In genomic region chr2:233430091-233430490, GRCh38 we compare ENCODE assay signal across 14 cellular contexts.
A peak's percentile ranks its signal among the peaks of the same experiment; 100 is the strongest.
DNase-seq lines count a peak whose midpoint lies in the region; ATAC-seq and TF ChIP-seq lines count a peak whose summit lies in the region.
"Had no signal": no experiment of that assay in that cellular context is flagged by ENCODE, and none has a peak within 500 bp of the region (broad histone marks: within the 10 kb centered on the region; RNA-seq: fewer than 3 reads in every experiment).

No MANE protein-coding gene starts in this region.

- ATAC-seq in right cardiac atrium (no peak), left ventricle myocardium superior (no peak), GM18858 (IDR thresholded peaks at IDR 0.05; ENCODE audit: unreplicated experiment) (no peak)

- H3K36me3 ChIP-seq in SK-N-SH (replicated peaks in 1 of 2; ENCODE audit: control insufficient read depth in 1 of 2, insufficient read depth in 2 of 2, low read length in 1 of 2) = peaks cover 0 to 4% of the 10 kb centered on the region in 2 experiments
- H3K36me3 ChIP-seq: BE2C, HAP-1, vagina had no signal

- CTCF ChIA-PET in SK-N-SH (lab: Yijun Ruan, JAX) = interaction anchor here (0.9 to 5.1 kb wide), 2 partner anchors 12 to 14 kb away, joined by 3 to 29 read pairs; no protein-coding TSS in a partner anchor

- H3K4me1 ChIP-seq in right cardiac atrium (ENCODE audit: control insufficient read depth, insufficient read depth, low read length) (peaks cover 8% of the 10 kb centered on the region), SK-N-SH (ENCODE audit: control insufficient read depth in 1 of 2, insufficient read depth in 2 of 2, low read depth in 1 of 2, low read length in 1 of 2) (peaks cover 0 to 34% of the 10 kb centered on the region in 2 experiments; a peak in 3 of 4 replicates)
- H3K4me1 ChIP-seq: BE2C, HAP-1, parathyroid adenoma had no signal

- H3K27me3 ChIP-seq in right cardiac atrium (ENCODE audit: control insufficient read depth, insufficient read depth) (no peaks in the 10 kb centered on the region), SK-N-SH (ENCODE audit: insufficient read depth) (no peaks in the 10 kb centered on the region)
- H3K27me3 ChIP-seq: BE2C, vagina had no signal

- no peak overlapping the region for H2AFZ ChIP-seq in SK-N-SH (ENCODE audit: low read depth)
- H2AFZ ChIP-seq: parathyroid adenoma had no signal

- peak in 1 of 2 experiments; percentile 77; a peak in 2 of 4 replicates for TF ChIP-seq EP300 in SK-N-SH (IDR thresholded peaks at IDR 0.05; ENCODE audit: borderline replicate concordance in 1 of 2, low read depth in 1 of 2, low read length in 1 of 2)

- peaks cover 15% of the 10 kb centered on the region for H3F3A ChIP-seq in SK-N-SH (replicated peaks; ENCODE audit: insufficient read depth)

- peak overlapping the region; percentile 44 for H3K27ac ChIP-seq in right cardiac atrium (ENCODE audit: low read length)
- H3K27ac ChIP-seq in SK-N-SH (ENCODE audit: low read depth in 2 of 2, low read length in 1 of 2) = peak overlapping the region in 1 of 2 experiments; percentile 92; a peak in 3 of 4 replicates
- H3K27ac ChIP-seq: parathyroid adenoma, vagina had no signal

- DNase-seq in right cardiac atrium (no peak), left ventricle myocardium superior (no peak), SK-N-SH (no peak), iris pigment epithelial cell (ENCODE audit: low read depth) (peak; percentile 52), hepatic stellate cell (ENCODE audit: low spot score) (no peak), NCI-H1417 (lab: John Stamatoyannopoulos, UW) (no peak), NCI-H2029 treated with DMSO at 0.1 percent for 48 hours (lab: John Stamatoyannopoulos, UW) (no peak)
- DNase-seq: activated CD4-positive, alpha-beta T cell treated with anti-CD3 and anti-CD28 coated beads, Interleukin-2, amount 50 U/mL, for 1 hour; BE2C; mesendoderm had no signal

- peak overlapping the region; percentile 46; the same call in 1 of the 2 replicates for H3K9ac ChIP-seq in SK-N-SH
- H3K9ac ChIP-seq: parathyroid adenoma had no signal

- no peak overlapping the region for H3K4me3 ChIP-seq in right cardiac atrium (ENCODE audit: low read length)
- H3K4me3 ChIP-seq in SK-N-SH (ENCODE audit: low read depth in 2 of 2, low read length in 1 of 2) = no peak overlapping the region
- H3K4me3 ChIP-seq: HAP-1, vagina had no signal

- no peaks in the 10 kb centered on the region for H4K20me1 ChIP-seq in SK-N-SH (ENCODE audit: insufficient read depth)

- TF ChIP-seq RAD21 in SK-N-SH (IDR thresholded peaks at IDR 0.05; ENCODE audit: low read length) = no peak

- POLR2A ChIA-PET in SK-N-SH (lab: Yijun Ruan, JAX) = no interaction called here

- intact Hi-C loops in right cardiac atrium (cut with DNase I) (no loop called here), left ventricle myocardium superior (cut with micrococcal nuclease) (no loop called here)

- no peak for TF ChIP-seq CTCF in SK-N-SH (IDR thresholded peaks at IDR 0.05)

- H3K79me2 ChIP-seq in SK-N-SH (ENCODE audit: insufficient read depth) = peaks cover 74% of the 10 kb centered on the region

- H3K9me3 ChIP-seq in right cardiac atrium (ENCODE audit: control insufficient read depth, low read length) (no peaks in the 10 kb centered on the region), SK-N-SH (no peaks in the 10 kb centered on the region)
- H3K9me3 ChIP-seq: vagina had no signal

- no peaks in the 10 kb centered on the region for H3K9me2 ChIP-seq in SK-N-SH

- H3K4me2 ChIP-seq in SK-N-SH = peak overlapping the region; percentile 54; the same call in 1 of the 2 replicates

- 50% methylated on average over 4 of the region's 4 CpGs for WGBS in right cardiac atrium
- WGBS in SK-N-SH (ENCODE audit: low lambda C conversion rate) = 7% methylated on average over 4 of the region's 4 CpGs

TF ChIP-seq in SK-N-SH, 30 proteins besides CTCF, POLR2A, EP300 and RAD21 (continues in another document):
- TF ChIP-seq, protein P1, sequence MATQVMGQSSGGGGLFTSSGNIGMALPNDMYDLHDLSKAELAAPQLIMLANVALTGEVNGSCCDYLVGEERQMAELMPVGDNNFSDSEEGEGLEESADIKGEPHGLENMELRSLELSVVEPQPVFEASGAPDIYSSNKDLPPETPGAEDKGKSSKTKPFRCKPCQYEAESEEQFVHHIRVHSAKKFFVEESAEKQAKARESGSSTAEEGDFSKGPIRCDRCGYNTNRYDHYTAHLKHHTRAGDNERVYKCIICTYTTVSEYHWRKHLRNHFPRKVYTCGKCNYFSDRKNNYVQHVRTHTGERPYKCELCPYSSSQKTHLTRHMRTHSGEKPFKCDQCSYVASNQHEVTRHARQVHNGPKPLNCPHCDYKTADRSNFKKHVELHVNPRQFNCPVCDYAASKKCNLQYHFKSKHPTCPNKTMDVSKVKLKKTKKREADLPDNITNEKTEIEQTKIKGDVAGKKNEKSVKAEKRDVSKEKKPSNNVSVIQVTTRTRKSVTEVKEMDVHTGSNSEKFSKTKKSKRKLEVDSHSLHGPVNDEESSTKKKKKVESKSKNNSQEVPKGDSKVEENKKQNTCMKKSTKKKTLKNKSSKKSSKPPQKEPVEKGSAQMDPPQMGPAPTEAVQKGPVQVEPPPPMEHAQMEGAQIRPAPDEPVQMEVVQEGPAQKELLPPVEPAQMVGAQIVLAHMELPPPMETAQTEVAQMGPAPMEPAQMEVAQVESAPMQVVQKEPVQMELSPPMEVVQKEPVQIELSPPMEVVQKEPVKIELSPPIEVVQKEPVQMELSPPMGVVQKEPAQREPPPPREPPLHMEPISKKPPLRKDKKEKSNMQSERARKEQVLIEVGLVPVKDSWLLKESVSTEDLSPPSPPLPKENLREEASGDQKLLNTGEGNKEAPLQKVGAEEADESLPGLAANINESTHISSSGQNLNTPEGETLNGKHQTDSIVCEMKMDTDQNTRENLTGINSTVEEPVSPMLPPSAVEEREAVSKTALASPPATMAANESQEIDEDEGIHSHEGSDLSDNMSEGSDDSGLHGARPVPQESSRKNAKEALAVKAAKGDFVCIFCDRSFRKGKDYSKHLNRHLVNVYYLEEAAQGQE (IDR thresholded peaks at IDR 0.05; ENCODE audit: low read depth, low read length) = no peak
- no peak for TF ChIP-seq SMC3 (IDR thresholded peaks at IDR 0.05; ENCODE audit: low read depth, low read length)
- TF ChIP-seq FOSL2 (IDR thresholded peaks at IDR 0.05; ENCODE audit: borderline replicate concordance, low read depth) = peak; percentile 73; the same call in 1 of the 2 replicates
- no peak for TF ChIP-seq FOXM1 (IDR thresholded peaks at IDR 0.05; ENCODE audit: low read depth)
- no peak for TF ChIP-seq NRF1 (IDR thresholded peaks at IDR 0.05; ENCODE audit: low read depth, low read length)
- no peak for TF ChIP-seq MEF2A (IDR thresholded peaks at IDR 0.05; ENCODE audit: borderline replicate concordance, low read depth)
- peak; percentile 79; the same call in 1 of the 2 replicates for TF ChIP-seq NFIC (IDR thresholded peaks at IDR 0.05; ENCODE audit: borderline replicate concordance)
- no peak for TF ChIP-seq EZH2phosphoT487 (IDR thresholded peaks at IDR 0.05; ENCODE audit: borderline replicate concordance, low read depth)
- TF ChIP-seq SIN3A (IDR thresholded peaks at IDR 0.05; ENCODE audit: borderline replicate concordance, low read depth, low read length) = no peak
- peak; percentile 29; the same call in 1 of the 2 replicates for TF ChIP-seq POLR2AphosphoS5 (IDR thresholded peaks at IDR 0.05; ENCODE audit: low read depth, low read length)
- TF ChIP-seq RXRA (IDR thresholded peaks at IDR 0.05; ENCODE audit: borderline replicate concordance, low read depth) = peak; percentile 84
- peak; percentile 82 for TF ChIP-seq ELF1 (IDR thresholded peaks at IDR 0.05)
- TF ChIP-seq, protein P2, sequence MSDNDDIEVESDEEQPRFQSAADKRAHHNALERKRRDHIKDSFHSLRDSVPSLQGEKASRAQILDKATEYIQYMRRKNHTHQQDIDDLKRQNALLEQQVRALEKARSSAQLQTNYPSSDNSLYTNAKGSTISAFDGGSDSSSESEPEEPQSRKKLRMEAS (IDR thresholded peaks at IDR 0.05; ENCODE audit: low read depth) = peak; percentile 44; the same call in 1 of the 2 replicates
- TF ChIP-seq GATA2 (CRISPR knock-in tag; IDR thresholded peaks at IDR 0.05) = no peak
- peak; percentile 85 for TF ChIP-seq JUND (IDR thresholded peaks at IDR 0.05)
- TF ChIP-seq RFX5 (IDR thresholded peaks at IDR 0.05; ENCODE audit: low read length) = no peak
- peak; percentile 84 for TF ChIP-seq TCF12 (IDR thresholded peaks at IDR 0.05)
- peak; percentile 91 for TF ChIP-seq TEAD4 (IDR thresholded peaks at IDR 0.05; ENCODE audit: borderline replicate concordance, insufficient read depth)
- TF ChIP-seq, protein P3, sequence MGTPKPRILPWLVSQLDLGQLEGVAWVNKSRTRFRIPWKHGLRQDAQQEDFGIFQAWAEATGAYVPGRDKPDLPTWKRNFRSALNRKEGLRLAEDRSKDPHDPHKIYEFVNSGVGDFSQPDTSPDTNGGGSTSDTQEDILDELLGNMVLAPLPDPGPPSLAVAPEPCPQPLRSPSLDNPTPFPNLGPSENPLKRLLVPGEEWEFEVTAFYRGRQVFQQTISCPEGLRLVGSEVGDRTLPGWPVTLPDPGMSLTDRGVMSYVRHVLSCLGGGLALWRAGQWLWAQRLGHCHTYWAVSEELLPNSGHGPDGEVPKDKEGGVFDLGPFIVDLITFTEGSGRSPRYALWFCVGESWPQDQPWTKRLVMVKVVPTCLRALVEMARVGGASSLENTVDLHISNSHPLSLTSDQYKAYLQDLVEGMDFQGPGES (IDR thresholded peaks at IDR 0.05; ENCODE audit: low read depth, low read length) = no peak
- TF ChIP-seq GABPA (IDR thresholded peaks at IDR 0.05; ENCODE audit: low read depth) = no peak
- no peak for TF ChIP-seq MXI1 (IDR thresholded peaks at IDR 0.05; ENCODE audit: low read depth, low read length)
- TF ChIP-seq CHD2 (IDR thresholded peaks at IDR 0.05; ENCODE audit: low read length, partially characterized antibody) = no peak
- TF ChIP-seq PBX3 (IDR thresholded peaks at IDR 0.05) = peak; percentile 69
- TF ChIP-seq TAF1 (IDR thresholded peaks at IDR 0.05; ENCODE audit: borderline replicate concordance, low read depth, low read length) = no peak
